ENCODE assay signal across 15 cellular contexts in the genomic region with DNA sequence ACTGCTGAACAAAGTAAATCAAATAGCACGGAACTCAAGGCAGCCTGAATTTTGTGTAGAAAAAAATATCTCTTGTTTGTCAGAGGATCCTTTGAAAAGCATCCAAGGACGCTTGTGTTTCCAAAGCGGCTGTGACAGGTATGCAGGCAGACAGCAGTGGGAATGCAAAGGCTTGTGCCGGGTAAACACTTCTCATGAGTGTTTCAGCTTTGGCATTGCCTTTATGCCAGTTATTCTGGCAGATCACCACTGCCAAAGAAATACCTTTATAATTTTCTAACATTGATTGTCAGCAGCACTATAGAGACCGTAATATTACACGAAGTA.
A peak's percentile ranks its signal among the peaks of the same experiment; 100 is the strongest.
DNase-seq lines count a peak whose midpoint lies in the region; ATAC-seq and TF ChIP-seq lines count a peak whose summit lies in the region.
"Had no signal": no experiment of that assay in that cellular context is flagged by ENCODE, and none has a peak within 500 bp of the region (broad histone marks: within the 10 kb centered on the region; RNA-seq: fewer than 3 reads in every experiment).

No MANE protein-coding gene starts in this region.

- H3K4me3 Mint-ChIP-seq in CD8-positive, alpha-beta memory T cell = peak overlapping the region; percentile 6 to 87 (median 76)
- H3K4me3 Mint-ChIP-seq in GM23338 (peak overlapping the region; percentile 80; the same call in 2 of the 3 replicates), brain (peak overlapping the region in 4 of 5 experiments; percentile 78 to 89 (median 86))
- peak overlapping the region; percentile 79 for H3K4me3 Mint-ChIP-seq in natural killer cell treated with Interleukin-12 subunit alpha and Interleukin-12 subunit beta and Interleukin-15 and Interleukin-18, amount 100 ng/mL, for 72 hours
- no peak overlapping the region for H3K4me3 Mint-ChIP-seq in activated naive CD4-positive, alpha-beta T cell treated with anti-CD3 and anti-CD28 coated beads for 36 hours

- DNase-seq in CD8-positive, alpha-beta memory T cell = no peak
- DNase-seq in GM23338 (ENCODE audit: low spot score) (peak; percentile 24), ecto neural progenitor cell (ENCODE audit: low spot score) (no peak), superior temporal gyrus (ENCODE audit: extremely low spot score) (no peak), SIG-M5 treated with dmso at 0.1 percent for 504 hours (lab: John Stamatoyannopoulos, UW; ENCODE audit: unreplicated experiment) (no peak)
- no peak for DNase-seq in natural killer cell treated with Interleukin-12 subunit alpha and Interleukin-12 subunit beta and Interleukin-15 and Interleukin-18, amount 100 ng/mL, for 72 hours (ENCODE audit: low spot score)
- no peak for DNase-seq in activated naive CD4-positive, alpha-beta T cell treated with anti-CD3 and anti-CD28 coated beads for 36 hours
- DNase-seq: activated CD4-positive, alpha-beta T cell treated with anti-CD3 and anti-CD28 coated beads, Interleukin-2, amount 50 U/mL, for 48 hours; central memory CD4-positive, alpha-beta T cell; stimulated activated CD4-positive, alpha-beta T cell treated with anti-CD3 and anti-CD28 coated beads, Interleukin-4, amount 100 ng/mL, for 1 hour; T1000 had no signal

- no peaks in the 10 kb centered on the region for H3K9me3 ChIP-seq in CD8-positive, alpha-beta memory T cell (ENCODE audit: low read length)

- H3K4me2 ChIP-seq in GM23338 = peak overlapping the region; percentile 93; the same call in 1 of the 2 replicates

- H3K4me1 Mint-ChIP-seq in CD8-positive, alpha-beta memory T cell = peaks cover 17 to 24% (median 19%) of the 10 kb centered on the region in 3 donors
- H3K4me1 Mint-ChIP-seq in GM23338 (peaks cover 24% of the 10 kb centered on the region), brain (peaks cover 17% of the 10 kb centered on the region)
- H3K4me1 Mint-ChIP-seq in natural killer cell treated with Interleukin-12 subunit alpha and Interleukin-12 subunit beta and Interleukin-15 and Interleukin-18, amount 100 ng/mL, for 72 hours (ENCODE audit: low read depth in 2 of 2) = peaks cover 13 to 16% of the 10 kb centered on the region in 2 donors
- peaks cover 21% of the 10 kb centered on the region for H3K4me1 Mint-ChIP-seq in activated naive CD4-positive, alpha-beta T cell treated with anti-CD3 and anti-CD28 coated beads for 36 hours (ENCODE audit: low read depth)

- H3K4me1 ChIP-seq in CD8-positive, alpha-beta memory T cell (ENCODE audit: insufficient read depth, low read length) = no peaks in the 10 kb centered on the region
- peaks cover 27% of the 10 kb centered on the region for H3K4me1 ChIP-seq in GM23338 (ENCODE audit: insufficient read depth)

- H3K79me2 ChIP-seq in GM23338 (replicated peaks; ENCODE audit: insufficient read depth) = no peaks in the 10 kb centered on the region

- H4K20me1 ChIP-seq in GM23338 (replicated peaks; ENCODE audit: insufficient read depth) = no peaks in the 10 kb centered on the region

- H3K36me3 ChIP-seq in CD8-positive, alpha-beta memory T cell (ENCODE audit: insufficient read depth, low read length) = no peaks in the 10 kb centered on the region
- no peaks in the 10 kb centered on the region for H3K36me3 ChIP-seq in GM23338 (ENCODE audit: insufficient read depth)

- ATAC-seq in GM23338 = no peak
- no peak for ATAC-seq in natural killer cell treated with Interleukin-12 subunit alpha and Interleukin-12 subunit beta and Interleukin-15 and Interleukin-18, amount 100 ng/mL, for 72 hours

- H3K27ac ChIP-seq in CD8-positive, alpha-beta memory T cell (ENCODE audit: low read depth, low read length) = no peak overlapping the region
- H3K27ac ChIP-seq in GM23338 (ENCODE audit: low read depth) = no peak overlapping the region
- H3K27ac ChIP-seq: KMS-11, RWPE1 had no signal

- TF ChIP-seq CTCF in GM23338 (conservative IDR thresholded peaks at IDR 0.05; ENCODE audit: low read depth in 2 of 2) (no peak), brain (conservative IDR thresholded peaks at IDR 0.05) (no peak)

- POLR2A ChIA-PET in CD8-positive, alpha-beta memory T cell (lab: Charles Lee) = no interaction called here

- no peaks in the 10 kb centered on the region for H3K36me3 Mint-ChIP-seq in CD8-positive, alpha-beta memory T cell
- H3K36me3 Mint-ChIP-seq in GM23338 (ENCODE audit: low read depth) (no peaks in the 10 kb centered on the region), brain (no peaks in the 10 kb centered on the region)
- H3K36me3 Mint-ChIP-seq in natural killer cell treated with Interleukin-12 subunit alpha and Interleukin-12 subunit beta and Interleukin-15 and Interleukin-18, amount 100 ng/mL, for 72 hours = no peaks in the 10 kb centered on the region
- no peaks in the 10 kb centered on the region for H3K36me3 Mint-ChIP-seq in activated naive CD4-positive, alpha-beta T cell treated with anti-CD3 and anti-CD28 coated beads for 36 hours (ENCODE audit: low read depth)

- no peaks in the 10 kb centered on the region for H3F3A ChIP-seq in GM23338 (replicated peaks; ENCODE audit: low read depth)

- CTCF ChIA-PET in CD8-positive, alpha-beta memory T cell (lab: Charles Lee) = no interaction called here
- CTCF ChIA-PET in activated naive CD4-positive, alpha-beta T cell treated with anti-CD3 and anti-CD28 coated beads for 36 hours (lab: Charles Lee) = interaction anchor here (0.6 to 1.3 kb wide), 11 partner anchors 10 to 328 kb away, joined by 3 to 7 read pairs (median 3); no protein-coding TSS in a partner anchor

- H3K27me3 Mint-ChIP-seq in CD8-positive, alpha-beta memory T cell = peaks cover 55 to 83% of the 10 kb centered on the region in 2 donors
- H3K27me3 Mint-ChIP-seq in GM23338 (ENCODE audit: insufficient read depth, low read depth, poor library complexity) (peaks cover 39% of the 10 kb centered on the region), brain (peaks cover 75% of the 10 kb centered on the region)
- peaks cover 43 to 58% of the 10 kb centered on the region in 2 donors for H3K27me3 Mint-ChIP-seq in natural killer cell treated with Interleukin-12 subunit alpha and Interleukin-12 subunit beta and Interleukin-15 and Interleukin-18, amount 100 ng/mL, for 72 hours
- peaks cover 58% of the 10 kb centered on the region for H3K27me3 Mint-ChIP-seq in activated naive CD4-positive, alpha-beta T cell treated with anti-CD3 and anti-CD28 coated beads for 36 hours (ENCODE audit: low read depth)

- no peak overlapping the region for H2AFZ ChIP-seq in GM23338

- intact Hi-C loops in activated naive CD4-positive, alpha-beta T cell treated with anti-CD3 and anti-CD28 coated beads for 36 hours (cut with micrococcal nuclease) = loop anchor here (1.0 to 5.0 kb wide), 9 partner anchors 56 to 743 kb away; no protein-coding TSS in a partner anchor

- H3K9me2 ChIP-seq in GM23338 (ENCODE audit: insufficient read depth) = no peaks in the 10 kb centered on the region

- no peak overlapping the region for H3K4me3 ChIP-seq in CD8-positive, alpha-beta memory T cell (ENCODE audit: low read length)
- peak overlapping the region; percentile 80; the same call in 1 of the 2 replicates for H3K4me3 ChIP-seq in GM23338

- no peak overlapping the region for H3K27ac Mint-ChIP-seq in CD8-positive, alpha-beta memory T cell
- H3K27ac Mint-ChIP-seq in GM23338 (no peak overlapping the region), brain (peak overlapping the region in 1 of 5 experiments; percentile 13)
- H3K27ac Mint-ChIP-seq in natural killer cell treated with Interleukin-12 subunit alpha and Interleukin-12 subunit beta and Interleukin-15 and Interleukin-18, amount 100 ng/mL, for 72 hours = no peak overlapping the region
- H3K27ac Mint-ChIP-seq in activated naive CD4-positive, alpha-beta T cell treated with anti-CD3 and anti-CD28 coated beads for 36 hours = no peak overlapping the region
- H3K27ac Mint-ChIP-seq: stimulated activated naive CD8-positive, alpha-beta T cell treated with anti-CD3 and anti-CD28 coated beads, Interleukin-15, amount 100 ng/mL, for 72 hours had no signal

- H3K27me3 ChIP-seq in CD8-positive, alpha-beta memory T cell (ENCODE audit: insufficient read depth, low read length, poor library complexity, severe bottlenecking) = peaks cover 33% of the 10 kb centered on the region
- H3K27me3 ChIP-seq in GM23338 (ENCODE audit: insufficient read depth) = peaks cover 51% of the 10 kb centered on the region

- peaks cover 0 to 2% (median 0%) of the 10 kb centered on the region in 5 donors for H3K9me3 Mint-ChIP-seq in CD8-positive, alpha-beta memory T cell
- H3K9me3 Mint-ChIP-seq in GM23338 = peaks cover 5% of the 10 kb centered on the region; the same call in 2 of the 3 replicates
- H3K9me3 Mint-ChIP-seq in brain = peaks cover 0 to 4% (median 2%) of the 10 kb centered on the region in 5 experiments
- H3K9me3 Mint-ChIP-seq in natural killer cell treated with Interleukin-12 subunit alpha and Interleukin-12 subunit beta and Interleukin-15 and Interleukin-18, amount 100 ng/mL, for 72 hours = peaks cover 3% of the 10 kb centered on the region
- H3K9me3 Mint-ChIP-seq in activated naive CD4-positive, alpha-beta T cell treated with anti-CD3 and anti-CD28 coated beads for 36 hours = no peaks in the 10 kb centered on the region
- H3K9me3 Mint-ChIP-seq: stimulated activated naive CD8-positive, alpha-beta T cell treated with anti-CD3 and anti-CD28 coated beads, Interleukin-15, amount 100 ng/mL, for 72 hours had no signal

TF ChIP-seq in GM23338, 12 proteins besides CTCF, POLR2A, EP300 and RAD21 (continues in another document):
- no peak for TF ChIP-seq JUNB (IDR thresholded peaks at IDR 0.05; ENCODE audit: unreplicated experiment)
- TF ChIP-seq ZNF331 (CRISPR knock-in tag; IDR thresholded peaks at IDR 0.05; ENCODE audit: low read depth) = no peak
- no peak for TF ChIP-seq ZNF114 (CRISPR knock-in tag; IDR thresholded peaks at IDR 0.05)
